Comparison of ENCODE assay signal across 28 cellular contexts in the genomic region with DNA sequence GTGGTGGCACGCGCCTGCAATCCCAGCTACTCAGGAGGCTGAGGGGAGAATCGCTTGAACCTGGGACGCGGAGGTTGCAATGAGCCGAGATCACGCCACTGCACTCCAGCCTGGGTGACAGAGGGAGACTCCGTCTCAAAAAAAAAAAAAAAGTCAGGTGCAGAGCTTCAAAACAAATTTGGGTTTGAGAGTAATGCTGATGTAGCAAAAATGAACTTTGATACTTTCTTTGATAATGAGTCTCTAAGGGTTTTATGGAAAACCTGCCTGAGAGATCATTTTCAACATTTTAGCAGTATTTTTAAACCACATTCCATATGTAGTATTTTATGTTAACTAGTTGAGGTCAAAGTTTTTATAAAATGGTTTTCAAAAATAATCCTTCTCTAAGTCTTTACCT.
"Had no signal": no experiment of that assay in that cellular context is flagged by ENCODE, and none has a peak within 500 bp of the region (broad histone marks: within the 10 kb centered on the region; RNA-seq: fewer than 3 reads in every experiment).

No MANE protein-coding gene starts in this region.

- H2AFZ ChIP-seq: neural progenitor cell, parathyroid adenoma had no signal

- H3K4me1 ChIP-seq: neural progenitor cell, parathyroid adenoma, psoas muscle, spleen, suprapubic skin, testis, tibial artery, transverse colon, upper lobe of right lung, uterus had no signal

- H3K4me3 ChIP-seq: neural progenitor cell, ovary, psoas muscle, skin epidermis, smooth muscle cell, spleen, suprapubic skin, testis, tibial artery, transverse colon, upper lobe of right lung, uterus had no signal

- H3K4me2 ChIP-seq: neural progenitor cell, smooth muscle cell had no signal

- ATAC-seq: natural killer cell; psoas muscle; right cardiac atrium; sciatic nerve; stimulated activated memory B cell treated with anti-CD40 and anti-IgM and Interleukin-4, amounts not matched to agents 10 μg/mL and 1 μg/mL and 100 μg/mL, for 72 hours; stimulated activated naive CD8-positive, alpha-beta T cell treated with anti-CD3 and anti-CD28 coated beads, Interleukin-15, amount 100 ng/mL, for 72 hours; stimulated activated naive CD8-positive, alpha-beta T cell treated with anti-CD3 and anti-CD28 coated beads, Interleukin-15, Interleukin-2, amounts not matched to agents 100 U/mL and 50 U/mL, for 24 hours; upper lobe of right lung had no signal

- DNase-seq: natural killer cell; occipital lobe; ovary; posterior cingulate gyrus; psoas muscle; right cardiac atrium; spleen; stimulated activated CD4-positive, alpha-beta T cell treated with anti-CD3 and anti-CD28 coated beads, Interleukin-12 subunit alpha, Interleukin-12 subunit beta, amount 100 ng/mL, for 4 hours; stimulated activated CD4-positive, alpha-beta T cell treated with anti-CD3 and anti-CD28 coated beads, Interleukin-1b, Interleukin-23, amount 100 ng/mL, for 48 hours; stimulated activated CD4-positive, alpha-beta T cell treated with anti-CD3 and anti-CD28 coated beads, Interleukin-4, amount 100 ng/mL, for 1 hour; stimulated activated CD4-positive, alpha-beta T cell treated with anti-CD3 and anti-CD28 coated beads, Interleukin-4, amount 100 ng/mL, for 4 hours; stimulated activated CD8-positive, alpha-beta memory T cell treated with anti-CD3 and anti-CD28 coated beads, Interleukin-4, amount 100 ng/mL, for 48 hours; stimulated activated naive CD4-positive, alpha-beta T cell; stimulated activated naive CD8-positive, alpha-beta T cell treated with anti-CD3 and anti-CD28 coated beads, Interleukin-15, amount 100 ng/mL, for 72 hours; stimulated activated naive CD8-positive, alpha-beta T cell treated with anti-CD3 and anti-CD28 coated beads, Interleukin-15, Interleukin-2, amounts not matched to agents 100 U/mL and 50 U/mL, for 24 hours; substantia nigra; testis; tibial artery; transverse colon; upper lobe of right lung; uterus had no signal

- H3K36me3 ChIP-seq: neural progenitor cell, ovary, transverse colon, upper lobe of right lung, uterus had no signal

- H3K9me3 ChIP-seq: ovary, psoas muscle, suprapubic skin, testis, tibial artery, transverse colon, upper lobe of right lung, uterus had no signal

- H3K27ac ChIP-seq: neural progenitor cell, ovary, parathyroid adenoma, psoas muscle, skin epidermis, spleen, suprapubic skin, testis, tibial artery, transverse colon, upper lobe of right lung, uterus had no signal

- H3K9ac ChIP-seq: neural progenitor cell, parathyroid adenoma had no signal

- H3K79me2 ChIP-seq: parathyroid adenoma had no signal

- H3K27me3 ChIP-seq: neural progenitor cell, ovary, spleen, suprapubic skin, testis, tibial artery, transverse colon, upper lobe of right lung, uterus had no signal
